7 cellular contexts compared by ENCODE assay signal in genomic region chr13:88285329-88285728, GRCh38.
"Had no signal": no experiment of that assay in that cellular context is flagged by ENCODE, and none has a peak within 500 bp of the region (broad histone marks: within the 10 kb centered on the region; RNA-seq: fewer than 3 reads in every experiment).

No MANE protein-coding gene starts in this region.

- DNase-seq: GM23248, GOT3, H7, H9, HCEC 1CT, HFFc6 had no signal

- H3K27ac ChIP-seq: GM23248 had no signal

- H3K4me3 ChIP-seq: GM23248, GM23338 had no signal
